ENCODE assay signal across 8 cellular contexts in the genomic region with DNA sequence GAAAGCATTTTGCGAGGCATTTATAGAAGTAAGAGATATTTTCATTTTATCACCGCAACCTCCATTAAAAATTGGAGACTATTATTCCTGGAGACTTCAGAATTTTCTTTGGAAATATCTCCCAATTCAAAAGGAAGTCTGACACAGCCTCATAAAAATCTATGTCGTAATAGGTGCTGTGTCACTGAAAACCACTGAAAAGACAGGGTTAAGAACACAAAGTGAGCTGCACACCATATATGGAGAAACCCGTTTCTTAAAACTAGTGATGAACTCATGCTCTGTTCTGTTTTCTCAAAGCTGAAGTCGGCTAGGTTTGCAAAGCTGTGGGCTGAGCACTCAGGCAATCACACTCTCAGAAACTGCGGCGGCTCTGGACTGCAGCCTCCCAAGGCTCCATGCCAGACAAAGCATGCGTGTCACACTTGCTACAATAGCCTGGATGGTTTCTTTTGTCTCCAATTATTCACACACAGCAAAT. TPM values are rescaled to one million over a fixed set of nuclear protein-coding genes. Genes with fewer than 3 reads are reported as not detected.
DNase-seq lines count a peak whose midpoint lies in the region; ATAC-seq and TF ChIP-seq lines count a peak whose summit lies in the region.

GLIPR1 (plus strand) TSS at position 287 of the 481 bp plus-strand sequence; CDS start at position 413, 126 bp downstream.

- intact Hi-C loops in head of caudate nucleus (cut with DNase I): no loop called here
- intact Hi-C loops in prostate gland (cut with DNase I): loop anchor here (5.0 kb wide), 1 partner anchor 88 kb away; the partner anchor contains the start of gene GLIPR1L2

- H3K4me1 ChIP-seq in prostate gland (replicated peaks) (no peaks in the 10 kb centered on the region), urinary bladder (ENCODE audit: insufficient read depth) (no peaks in the 10 kb centered on the region)

- H3K27ac ChIP-seq in SK-N-MC: peak within 1 kb of the TSS; percentile 78
- peak within 1 kb of the TSS; percentile 57 to 67 for H3K27ac ChIP-seq in prostate gland
- H3K27ac ChIP-seq in urinary bladder (ENCODE audit: low read depth): peak within 1 kb of the TSS; percentile 70

- no peaks in the 10 kb centered on the region for H3K27me3 ChIP-seq in prostate gland (replicated peaks; ENCODE audit: insufficient read depth)

- H3K36me3 Mint-ChIP-seq in activated naive CD4-positive, alpha-beta T cell treated with anti-CD3 and anti-CD28 coated beads, Interleukin-2, amount 10 ng/mL, durations not matched to agents 7 days and 5 days: peaks cover 19% of the 10 kb centered on the region

- 9% methylated on average over 8 of the region's 8 CpGs for WGBS in prostate gland
- WGBS in urinary bladder: 9% methylated on average over 8 of the region's 8 CpGs

- in situ Hi-C loops in ACHN (cut with HindIII; ENCODE audit: low pct_ligation_motif_present, low pct_unique_long_range_greater_than_20kb, low sequenced_read_pairs): no loop called here

- H3K9me3 Mint-ChIP-seq in activated naive CD4-positive, alpha-beta T cell treated with anti-CD3 and anti-CD28 coated beads, Interleukin-2, amount 10 ng/mL, durations not matched to agents 7 days and 5 days: no peaks in the 10 kb centered on the region

- no peak for TF ChIP-seq CTCF in prostate gland (IDR thresholded peaks at IDR 0.05)

- peak; percentile 90 for TF ChIP-seq POLR2A in GM19193 (IDR thresholded peaks at IDR 0.05; ENCODE audit: extremely low read depth, insufficient read depth, insufficient read length)
- TF ChIP-seq POLR2A in prostate gland (IDR thresholded peaks at IDR 0.05): peak; percentile 27

- CTCF ChIA-PET in activated naive CD4-positive, alpha-beta T cell treated with anti-CD3 and anti-CD28 coated beads, Interleukin-2, amount 10 ng/mL, durations not matched to agents 7 days and 5 days (lab: Charles Lee): interaction anchor here (0.7 to 3.2 kb wide), 4 partner anchors 20 to 89 kb away, joined by 3 to 13 read pairs (median 3); partner anchors contain the start of gene GLIPR1L2

- H3K4me3 Mint-ChIP-seq in activated naive CD4-positive, alpha-beta T cell treated with anti-CD3 and anti-CD28 coated beads, Interleukin-2, amount 10 ng/mL, durations not matched to agents 7 days and 5 days: peak within 1 kb of the TSS; percentile 93

- peak within 1 kb of the TSS; percentile 98 for H3K27ac Mint-ChIP-seq in activated naive CD4-positive, alpha-beta T cell treated with anti-CD3 and anti-CD28 coated beads, Interleukin-2, amount 10 ng/mL, durations not matched to agents 7 days and 5 days

- peak; percentile 99 for DNase-seq in ACHN
- peak; percentile 55 for DNase-seq in SK-N-MC (ENCODE audit: low read depth, low spot score)
- DNase-seq in activated naive CD4-positive, alpha-beta T cell treated with anti-CD3 and anti-CD28 coated beads, Interleukin-2, amount 10 ng/mL, durations not matched to agents 7 days and 5 days: peak; percentile 76
- peak; percentile 35 to 81 (median 60) for DNase-seq in head of caudate nucleus
- peak; percentile 56 for DNase-seq in prostate gland (ENCODE audit: low spot score)

- no peaks in the 10 kb centered on the region for H3K36me3 ChIP-seq in SK-N-MC (ENCODE audit: insufficient read depth, low read length)
- no peaks in the 10 kb centered on the region for H3K36me3 ChIP-seq in prostate gland
- H3K36me3 ChIP-seq in urinary bladder (ENCODE audit: insufficient read depth): no peaks in the 10 kb centered on the region

- peaks cover 83% of the 10 kb centered on the region for H3K4me1 Mint-ChIP-seq in activated naive CD4-positive, alpha-beta T cell treated with anti-CD3 and anti-CD28 coated beads, Interleukin-2, amount 10 ng/mL, durations not matched to agents 7 days and 5 days

- H3K4me3 ChIP-seq in SK-N-MC: peak within 1 kb of the TSS; percentile 62
- peak within 1 kb of the TSS; percentile 14 to 21 for H3K4me3 ChIP-seq in prostate gland
- peak within 1 kb of the TSS; percentile 57 for H3K4me3 ChIP-seq in urinary bladder (ENCODE audit: low read depth, low read length)

- H3K9me3 ChIP-seq in SK-N-MC (ENCODE audit: low read depth, low read length) (no peaks in the 10 kb centered on the region), prostate gland (no peaks in the 10 kb centered on the region)

- peak; percentile 91 for ATAC-seq in HG03442 (IDR thresholded peaks at IDR 0.05; ENCODE audit: unreplicated experiment)

- no peaks in the 10 kb centered on the region for H3K27me3 Mint-ChIP-seq in activated naive CD4-positive, alpha-beta T cell treated with anti-CD3 and anti-CD28 coated beads, Interleukin-2, amount 10 ng/mL, durations not matched to agents 7 days and 5 days

- peak within 1 kb of the TSS; percentile 41 for H3K9ac ChIP-seq in SK-N-MC (ENCODE audit: insufficient read length)

RNA-seq across cellular contexts. Expression of gene GLIPR1, which starts in this region (rescaled TPM):
- total RNA-seq in prostate gland: 1 to 10 TPM; 2.7 to 10.0 TPM
- total RNA-seq in urinary bladder: 23.3 TPM
- polyA plus RNA-seq in urinary bladder: 21.8 TPM

Comparison
In these comparisons a context has a peak if more than half of its experiments do, and no peak if none do; other contexts are left out.
1. Peak in every context shown above with its lines: DNase-seq, ATAC-seq, H3K4me3 ChIP-seq and H3K27ac ChIP-seq.